11 cellular contexts compared by ENCODE assay signal in genomic region chr22:24486501-24486921, GRCh38. TPM values are rescaled to one million over a fixed set of nuclear protein-coding genes. Genes with fewer than 3 reads are reported as not detected.
DNase-seq lines count a peak whose midpoint lies in the region; ATAC-seq, FAIRE-seq and TF ChIP-seq lines count a peak whose summit lies in the region.
"Had no signal": no experiment of that assay in that cellular context is flagged by ENCODE, and none has a peak within 500 bp of the region (broad histone marks: within the 10 kb centered on the region; RNA-seq: fewer than 3 reads in every experiment).

No MANE protein-coding gene starts in this region.

- FAIRE-seq in kidney (lab: Jason Lieb, UNC), result no peak

- H3K9ac ChIP-seq in kidney (ENCODE audit: low read length in 2 of 2), result no peak overlapping the region

- H4K20me1 ChIP-seq in osteoblast (ENCODE audit: insufficient read depth, low read length), result no peaks in the 10 kb centered on the region

- peak overlapping the region; percentile 15 for H3K4me2 ChIP-seq in osteoblast (ENCODE audit: insufficient read depth, low read length)

- H3K27ac ChIP-seq in osteoblast (ENCODE audit: low read depth, low read length) (peak overlapping the region; percentile 8), kidney (ENCODE audit: low read depth in 2 of 2, low read length in 2 of 2) (no peak overlapping the region)
- H3K27ac ChIP-seq: esophagus squamous epithelium had no signal

- H3K4me3 ChIP-seq in astrocyte of the cerebellum (ENCODE audit: low read depth, low read length), result no peak overlapping the region
- no peak overlapping the region for H3K4me3 ChIP-seq in osteoblast (ENCODE audit: insufficient read depth, low read length)
- no peak overlapping the region for H3K4me3 ChIP-seq in kidney (ENCODE audit: low read length in 2 of 2)
- H3K4me3 ChIP-seq: esophagus squamous epithelium had no signal

- no peaks in the 10 kb centered on the region for H3K27me3 ChIP-seq in osteoblast (ENCODE audit: insufficient read depth, low read length)
- H3K27me3 ChIP-seq: esophagus squamous epithelium had no signal

- DNase-seq in activated CD4-positive, CD25-positive, alpha-beta regulatory T cell (lab: John Stamatoyannopoulos, UW), result no peak
- peak; percentile 93 for DNase-seq in MV-4-11 (lab: John Stamatoyannopoulos, UW)
- peak; percentile 62 for DNase-seq in astrocyte of the cerebellum (ENCODE audit: low read depth)
- DNase-seq in osteoblast (ENCODE audit: insufficient read length, low spot score, missing footprints), result peak; percentile 93
- no peak for DNase-seq in iPS-NIHi11 (ENCODE audit: low spot score)
- DNase-seq in NCI-H69 (lab: John Stamatoyannopoulos, UW), result no peak
- DNase-seq in kidney, result no peak
- DNase-seq: activated CD8-positive, alpha-beta memory T cell treated with anti-CD3 and anti-CD28 coated beads for 24 hours; esophagus squamous epithelium; NCI-H510A had no signal

- no peak overlapping the region for H2AFZ ChIP-seq in osteoblast (ENCODE audit: low read length)

- peaks cover 30% of the 10 kb centered on the region for H3K4me1 ChIP-seq in osteoblast (ENCODE audit: insufficient read depth, low read length)
- H3K4me1 ChIP-seq in kidney (ENCODE audit: control insufficient read depth in 1 of 2, insufficient read depth in 1 of 2, low read depth in 1 of 2, low read length in 2 of 2), result peaks cover 4 to 13% of the 10 kb centered on the region in 2 donors

- H3K36me3 ChIP-seq in osteoblast (ENCODE audit: insufficient read depth, low read length) (no peaks in the 10 kb centered on the region), kidney (ENCODE audit: control insufficient read depth in 1 of 2, insufficient read depth in 2 of 2, low read length in 2 of 2) (no peaks in the 10 kb centered on the region)
- H3K36me3 ChIP-seq: esophagus squamous epithelium had no signal

- intact Hi-C loops in kidney (cut with DNase I), result no loop called here

- ATAC-seq in activated CD4-positive, CD25-positive, alpha-beta regulatory T cell treated with anti-CD3 and anti-CD28 coated beads, Interleukin-2, amount 50 U/mL, for 24 hours, result peak; percentile 95 to 96

- H3K9me3 ChIP-seq in osteoblast (ENCODE audit: low read depth, low read length), result no peaks in the 10 kb centered on the region
- no peaks in the 10 kb centered on the region for H3K9me3 ChIP-seq in kidney (ENCODE audit: control insufficient read depth in 1 of 2, low read length in 2 of 2)
- H3K9me3 ChIP-seq: esophagus squamous epithelium had no signal

- H3K79me2 ChIP-seq in osteoblast (ENCODE audit: insufficient read depth, low read length), result no peaks in the 10 kb centered on the region

- TF ChIP-seq CTCF in astrocyte of the cerebellum (IDR thresholded peaks at IDR 0.05; ENCODE audit: low read depth, low read length, missing control alignments), result no peak
- TF ChIP-seq CTCF in osteoblast (IDR thresholded peaks at IDR 0.05; ENCODE audit: extremely low read depth, low read depth, low read length), result no peak
- no peak for TF ChIP-seq CTCF in kidney (IDR thresholded peaks at IDR 0.05; ENCODE audit: borderline replicate concordance, extremely low read depth, insufficient read depth)

- in situ Hi-C loops in astrocyte of the cerebellum (cut with HindIII; ENCODE audit: low sequenced_read_pairs), result no loop called here

RNA-seq across cellular contexts. Expression of gene UPB1, which starts 8.6 kb away (rescaled TPM):
- total RNA-seq in osteoblast (under 0.01 TPM in 1 of 2 replicates, not detected in the other), kidney (1.0 TPM)
- polyA plus RNA-seq in kidney (ENCODE audit: insufficient read depth, low read depth, low replicate concordance), result 64.6 TPM

RNA-seq across cellular contexts. Expression of gene ADORA2A, which starts 59.1 kb away (rescaled TPM):
- total RNA-seq in osteoblast, result 0.72 and 1.2 TPM in 2 replicates
- 6.9 TPM for total RNA-seq in kidney
- polyA plus RNA-seq in kidney (ENCODE audit: insufficient read depth, low read depth, low replicate concordance), result 6.1 TPM

Comparison
In these comparisons a context has a peak if more than half of its experiments do, and no peak if none do; other contexts are left out.
1. DNase-seq: peak in MV-4-11 (single experiment), astrocyte of the cerebellum (single experiment) and osteoblast (single experiment); none in activated CD4-positive, CD25-positive, alpha-beta regulatory T cell (0 of 4), iPS-NIHi11 (single experiment), NCI-H69 (single experiment) and kidney (single experiment).